ENCODE assay signal across 13 cellular contexts in the genomic region with DNA sequence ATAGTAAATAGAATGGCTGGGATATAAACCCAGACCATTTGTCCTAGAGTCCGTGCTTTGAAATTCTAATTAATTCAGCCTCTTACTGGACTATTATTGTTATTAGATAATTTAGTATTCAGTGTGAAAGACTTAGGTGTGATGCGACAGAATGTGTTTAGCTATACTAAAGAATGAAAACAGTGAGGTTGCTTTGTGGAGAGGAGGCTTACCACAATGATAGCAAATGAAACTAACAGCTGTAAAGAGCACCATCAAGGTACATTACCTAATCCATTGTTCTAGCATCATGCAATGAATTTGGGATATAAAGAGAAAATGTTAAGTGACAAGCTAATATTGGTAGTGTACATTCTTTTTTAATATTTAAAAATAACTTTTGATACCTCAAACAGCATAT.
DNase-seq lines count a peak whose midpoint lies in the region; ATAC-seq lines count a peak whose summit lies in the region.
"Had no signal": no experiment of that assay in that cellular context is flagged by ENCODE, and none has a peak within 500 bp of the region (broad histone marks: within the 10 kb centered on the region; RNA-seq: fewer than 3 reads in every experiment).

No MANE protein-coding gene starts in this region.

- H3K27me3 Mint-ChIP-seq in immature natural killer cell (ENCODE audit: low read depth in 3 of 3), result no peaks in the 10 kb centered on the region
- H3K27me3 Mint-ChIP-seq: activated naive CD8-positive, alpha-beta T cell treated with anti-CD3 and anti-CD28 coated beads for 36 hours had no signal

- ATAC-seq in GM18861 (IDR thresholded peaks at IDR 0.05; ENCODE audit: unreplicated experiment) (peak; percentile 94), GM21515 (IDR thresholded peaks at IDR 0.05; ENCODE audit: unreplicated experiment) (peak; percentile 62), HG03025 (IDR thresholded peaks at IDR 0.05; ENCODE audit: low FRiP score, unreplicated experiment) (peak; percentile 97), HG03558 (IDR thresholded peaks at IDR 0.05; ENCODE audit: extremely low read depth, unreplicated experiment) (peak; percentile 98)

- peaks cover 5 to 31% (median 22%) of the 10 kb centered on the region in 6 donors for H3K9me3 Mint-ChIP-seq in immature natural killer cell
- H3K9me3 Mint-ChIP-seq: activated naive CD8-positive, alpha-beta T cell treated with anti-CD3 and anti-CD28 coated beads for 36 hours had no signal

- no peaks in the 10 kb centered on the region for H3K4me1 Mint-ChIP-seq in immature natural killer cell
- H3K4me1 Mint-ChIP-seq: activated naive CD8-positive, alpha-beta T cell treated with anti-CD3 and anti-CD28 coated beads for 36 hours had no signal

- DNase-seq in NCI-H1092 treated with DMSO at 0.1 percent for 48 hours (lab: John Stamatoyannopoulos, UW), result no peak
- no peak for DNase-seq in immature natural killer cell
- DNase-seq in DMS53 (lab: John Stamatoyannopoulos, UW), result no peak
- DNase-seq in HuH-7.5 (ENCODE audit: low spot score), result no peak
- DNase-seq: activated naive CD8-positive, alpha-beta T cell treated with anti-CD3 and anti-CD28 coated beads for 36 hours; BE2C; cerebellar nuclear complex; NCI-H1417 treated with DMSO at 0.1 percent for 48 hours; NCI-H526 treated with DMSO at 0.1 percent for 48 hours had no signal

- no peak overlapping the region for H3K4me3 Mint-ChIP-seq in immature natural killer cell
- H3K4me3 Mint-ChIP-seq: activated naive CD8-positive, alpha-beta T cell treated with anti-CD3 and anti-CD28 coated beads for 36 hours had no signal

- no peak overlapping the region for H3K27ac Mint-ChIP-seq in immature natural killer cell
- H3K27ac Mint-ChIP-seq: activated naive CD8-positive, alpha-beta T cell treated with anti-CD3 and anti-CD28 coated beads for 36 hours had no signal

- no peaks in the 10 kb centered on the region for H3K36me3 Mint-ChIP-seq in immature natural killer cell
- H3K36me3 Mint-ChIP-seq: activated naive CD8-positive, alpha-beta T cell treated with anti-CD3 and anti-CD28 coated beads for 36 hours had no signal
